7 cellular contexts compared by ENCODE assay signal in genomic region chr16:56189990-56190902, GRCh38. TPM values are rescaled to one million over a fixed set of nuclear protein-coding genes. Genes with fewer than 3 reads are reported as not detected.
DNase-seq lines count a peak whose midpoint lies in the region; ATAC-seq, FAIRE-seq and TF ChIP-seq lines count a peak whose summit lies in the region.

No MANE protein-coding gene starts in this region.

- H3K4me2 ChIP-seq in GM12878 (ENCODE audit: control insufficient read depth, insufficient read depth), result 0 out of 2 replicates have a peak overlapping the region, but pooled peaks have one; percentile 25

- ATAC-seq in GM12878 (no peak), HG02970 (IDR thresholded peaks at IDR 0.05; ENCODE audit: low FRiP score, unreplicated experiment) (no peak), HG03571 (IDR thresholded peaks at IDR 0.05; ENCODE audit: unreplicated experiment) (no peak), HG02642 (IDR thresholded peaks at IDR 0.05; ENCODE audit: poor library complexity, unreplicated experiment) (no peak)

- no peak for DNase-seq in GM12878 (ENCODE audit: low read depth, low spot score)

- TF ChIP-seq EP300 in GM12878 (IDR thresholded peaks at IDR 0.05; ENCODE audit: borderline replicate concordance in 1 of 2, control insufficient read depth in 1 of 2, low read depth in 2 of 2, low read length in 2 of 2), result no peak

- no peak for TF ChIP-seq RAD21 in GM12878 (IDR thresholded peaks at IDR 0.05; ENCODE audit: insufficient read depth, low read depth, low read length)

- no peak for FAIRE-seq in GM12878 (lab: Jason Lieb, UNC)

- H2AFZ ChIP-seq in GM12878 (ENCODE audit: control insufficient read depth, low read depth, low read length), result no peak overlapping the region

- RAD21 ChIA-PET in GM12878 (lab: Charles Lee; ENCODE audit: unreplicated experiment), result no interaction called here

- no peaks in the 10 kb centered on the region for H3K79me2 ChIP-seq in GM12878 (ENCODE audit: control insufficient read depth, insufficient read depth, low read length)

- H3K36me3 ChIP-seq in HUES48 (ENCODE audit: control insufficient read depth, insufficient read depth, low read length), result no peaks in the 10 kb centered on the region
- no peaks in the 10 kb centered on the region for H3K36me3 ChIP-seq in GM12878 (ENCODE audit: control insufficient read depth in 2 of 2, insufficient read depth in 2 of 2, low read length in 1 of 2)
- H3K36me3 ChIP-seq in stomach smooth muscle (ENCODE audit: control insufficient read depth in 2 of 2, insufficient read depth in 2 of 2, low read length in 2 of 2), result no peaks in the 10 kb centered on the region

- H3K4me1 ChIP-seq in HUES48 (ENCODE audit: control insufficient read depth, insufficient read depth, low read length) (peaks cover 35% of the 10 kb centered on the region), GM12878 (ENCODE audit: control insufficient read depth, insufficient read depth, low read length) (no peaks in the 10 kb centered on the region), stomach smooth muscle (ENCODE audit: control insufficient read depth, insufficient read depth, low read length) (peaks cover 31% of the 10 kb centered on the region)

- in situ Hi-C loops in GM12878 (cut with MboI), result no loop called here

- CTCF ChIA-PET in GM12878 (lab: Yijun Ruan, JAX), result no interaction called here

- H3K27ac ChIP-seq in HUES48 (ENCODE audit: low read depth, low read length) (no peak overlapping the region), GM12878 (ENCODE audit: control insufficient read depth, insufficient read depth) (no peak overlapping the region), layer of hippocampus (ENCODE audit: low read depth, low read length) (peak overlapping the region; percentile 96), stomach smooth muscle (ENCODE audit: low read length) (peak overlapping the region; percentile 89)

- H3K9ac ChIP-seq in HUES48 (ENCODE audit: low read depth, low read length) (peak overlapping the region; percentile 41; the same call in 1 of the 2 replicates), GM12878 (ENCODE audit: control insufficient read depth, insufficient read depth, low read length) (no peak overlapping the region), stomach smooth muscle (ENCODE audit: low read length in 2 of 2) (peak overlapping the region; percentile 80 to 88)

- peaks cover 42% of the 10 kb centered on the region for H3K27me3 ChIP-seq in HUES48 (ENCODE audit: control insufficient read depth, insufficient read depth, low read length)
- H3K27me3 ChIP-seq in GM12878 (replicated peaks in 1 of 2; ENCODE audit: control insufficient read depth in 2 of 2, insufficient read depth in 2 of 2, low read length in 1 of 2), result peaks cover 17 to 39% of the 10 kb centered on the region in 2 experiments
- no peaks in the 10 kb centered on the region for H3K27me3 ChIP-seq in layer of hippocampus (ENCODE audit: control insufficient read depth, insufficient read depth, low read length)
- no peaks in the 10 kb centered on the region for H3K27me3 ChIP-seq in stomach smooth muscle (ENCODE audit: control insufficient read depth in 1 of 2, insufficient read depth in 2 of 2, low read length in 2 of 2)

- TF ChIP-seq POLR2A in GM12878 (IDR thresholded peaks at IDR 0.05; ENCODE audit: low read depth, low read length), result no peak

- BruUV-seq in GM12878 (replicated peaks; lab: Mats Ljungman, UMichigan), result no TSS peak

- H3K9me3 ChIP-seq in HUES48 (ENCODE audit: control insufficient read depth, insufficient read depth, low read length), result no peaks in the 10 kb centered on the region
- H3K9me3 ChIP-seq in GM12878 (replicated peaks; ENCODE audit: control insufficient read depth, insufficient read depth, low read length), result no peaks in the 10 kb centered on the region; the same call in 2 of the 3 replicates
- no peaks in the 10 kb centered on the region for H3K9me3 ChIP-seq in stomach smooth muscle (ENCODE audit: control insufficient read depth in 2 of 2, low read length in 2 of 2)

- H3K4me3 ChIP-seq in HUES48 (ENCODE audit: low read depth, low read length), result peak overlapping the region; percentile 78
- H3K4me3 ChIP-seq in GM12878, result no peak overlapping the region
- peak overlapping the region; percentile 78 for H3K4me3 ChIP-seq in stomach smooth muscle (ENCODE audit: low read length in 2 of 2)

- WGBS in GM12878 (ENCODE audit: insufficient coverage, insufficient replicate concordance, low lambda C conversion rate, missing lambda C conversion rate), result 14% methylated on average over 35 of the region's 35 CpGs

- no peak for TF ChIP-seq CTCF in GM12878 (IDR thresholded peaks at IDR 0.05 in 2 of 3, conservative IDR thresholded peaks at IDR 0.05 in 1 of 3; ENCODE audit: control insufficient read depth in 2 of 3, extremely low read depth in 1 of 3, insufficient read depth in 1 of 3, low read depth in 3 of 3, low read length in 3 of 3)

- intact Hi-C loops in GM12878 (cut with micrococcal nuclease; ENCODE audit: unreplicated experiment), result no loop called here

- SMC1A ChIA-PET in GM12878 (lab: Charles Lee; ENCODE audit: uncharacterized antibody, unreplicated experiment), result no interaction called here

- no peaks in the 10 kb centered on the region for H4K20me1 ChIP-seq in GM12878 (ENCODE audit: control insufficient read depth, insufficient read depth)

- POLR2A ChIA-PET in GM12878 (lab: Charles Lee), result no interaction called here

TF ChIP-seq in GM12878, 131 proteins besides CTCF, POLR2A, EP300 and RAD21:
- no peak for TF ChIP-seq PAX5 (IDR thresholded peaks at IDR 0.05; ENCODE audit: borderline replicate concordance, low read depth, low read length)
- no peak for TF ChIP-seq FOS (IDR thresholded peaks at IDR 0.05; ENCODE audit: borderline replicate concordance, extremely low read depth, insufficient read length)
- TF ChIP-seq JUNB (IDR thresholded peaks at IDR 0.05), result no peak
- no peak for TF ChIP-seq NBN (IDR thresholded peaks at IDR 0.05)
- no peak for TF ChIP-seq NR2F1 (conservative IDR thresholded peaks at IDR 0.05)
- peak; percentile 91 for TF ChIP-seq SUZ12 (IDR thresholded peaks at IDR 0.05; ENCODE audit: unreplicated experiment)
- no peak for TF ChIP-seq CEBPB (IDR thresholded peaks at IDR 0.05; ENCODE audit: borderline replicate concordance in 1 of 2, low read depth in 2 of 2, low read length in 2 of 2)
- no peak for TF ChIP-seq BHLHE40 (IDR thresholded peaks at IDR 0.05; ENCODE audit: borderline replicate concordance in 1 of 2, low read depth in 2 of 2, low read length in 1 of 2)
- no peak for TF ChIP-seq FOXM1 (IDR thresholded peaks at IDR 0.05; ENCODE audit: low read depth, low read length)
TF ChIP-seq in GM12878: peak in this region for 1.

RNA-seq across cellular contexts. Expression of gene GNAO1, which starts 1.0 kb away (rescaled TPM):
- total RNA-seq in GM12878 (2013; cell fraction: nucleolus; rRNA removed), result not detected in 2 replicates
- total RNA-seq in GM12878 (2014; rRNA removed) (0.23 TPM in 1 of 2 replicates, not detected in the other), GM12878 (2014; rRNA removed; fragmentation: Illumina TruSeq; extraction: Trizol) (not detected in 2 replicates), GM12878 (2021) (0.05 TPM in 1 of 2 replicates, not detected in the other)
- not detected for polyA plus RNA-seq in GM12878 (2011; ENCODE audit: low read depth)
- polyA plus RNA-seq in GM12878 (2011; rRNA removed) (not detected in 2 replicates), GM12878 (2014; fragmentation: Illumina TruSeq; extraction: Trizol) (not detected in 2 replicates), GM12878 (2014; fragmentation: Nextera tagmentation; extraction: Ambion mirVana) (under 1 TPM in 1 of 2 experiments, not detected in 1; 0.05 TPM), GM12878 (2014; rRNA removed) (0.05 TPM in 1 of 2 replicates, not detected in the other), GM12878 (2016; fragmentation: Nextera tagmentation; extraction: Ambion mirVana) (under 1 TPM; 0.05 to 0.28 TPM)
- polyA plus RNA-seq in GM12878 (2011; cell fraction: cytosol; rRNA removed), result not detected in 2 replicates
- not detected in 2 replicates for polyA plus RNA-seq in GM12878 (2011; cell fraction: nucleus; rRNA removed)
- not detected in 2 replicates for polyA plus RNA-seq in GM12878 (2012)
- not detected in 2 replicates for polyA minus RNA-seq in GM12878 (2011; rRNA and poly(A)+ RNA removed)
- polyA minus RNA-seq in GM12878 (2011; cell fraction: cytosol; rRNA and poly(A)+ RNA removed), result not detected in 2 replicates
- not detected in 2 replicates for polyA minus RNA-seq in GM12878 (2011; cell fraction: nucleus; rRNA and poly(A)+ RNA removed)

Comparison
In these comparisons a context has a peak if more than half of its experiments do, and no peak if none do; other contexts are left out.
1. H3K27ac ChIP-seq: peak in layer of hippocampus (single experiment) and stomach smooth muscle (single experiment); none in HUES48 (single experiment) and GM12878 (single experiment).